15 cellular contexts compared by ENCODE assay signal in genomic region chr10:43218206-43218950, GRCh38. TPM values are rescaled to one million over a fixed set of nuclear protein-coding genes. Genes with fewer than 3 reads are reported as not detected.
DNase-seq lines count a peak whose midpoint lies in the region; ATAC-seq and TF ChIP-seq lines count a peak whose summit lies in the region.
"Had no signal": no experiment of that assay in that cellular context is flagged by ENCODE, and none has a peak within 500 bp of the region (broad histone marks: within the 10 kb centered on the region; RNA-seq: fewer than 3 reads in every experiment).

No MANE protein-coding gene starts in this region.

- peak overlapping the region; percentile 87 for H3K27ac Mint-ChIP-seq in neural progenitor cell

- H3K9me3 Mint-ChIP-seq in neural progenitor cell, result no peaks in the 10 kb centered on the region

- no peaks in the 10 kb centered on the region for H3K4me1 ChIP-seq in neural progenitor cell
- H3K4me1 ChIP-seq: adrenal gland had no signal

- DNase-seq in AG09309 (ENCODE audit: low read depth), result peak; percentile 76
- peak; percentile 11 for DNase-seq in NCI-H69 (lab: John Stamatoyannopoulos, UW)
- peak; percentile 39 for DNase-seq in epithelial cell of esophagus (ENCODE audit: low read depth)
- DNase-seq in neural progenitor cell (ENCODE audit: low spot score), result no peak
- DNase-seq in cerebellar nuclear complex (lab: John Stamatoyannopoulos, UW), result no peak
- DNase-seq in A172 (ENCODE audit: low spot score), result no peak
- DNase-seq: activated CD4-positive, alpha-beta T cell treated with anti-CD3 and anti-CD28 coated beads for 1 hour; AML-193; stimulated activated CD4-positive, alpha-beta T cell treated with anti-CD3 and anti-CD28 coated beads, Interleukin-1b, Interleukin-23, amount 100 ng/mL, for 48 hours; SW 1271 had no signal

- no peak overlapping the region for H3K4me3 ChIP-seq in AG09309 (ENCODE audit: control insufficient read depth, low read depth, low read length)
- no peak overlapping the region for H3K4me3 ChIP-seq in epithelial cell of esophagus (ENCODE audit: low read length)
- no peak overlapping the region for H3K4me3 ChIP-seq in neural progenitor cell
- H3K4me3 ChIP-seq: adrenal gland had no signal

- TF ChIP-seq CTCF in AG09309 (IDR thresholded peaks at IDR 0.05; ENCODE audit: control insufficient read depth, insufficient read depth, low read depth, low read length, missing control alignments) (no peak), epithelial cell of esophagus (IDR thresholded peaks at IDR 0.05; ENCODE audit: insufficient read depth, low read depth, low read length, missing control alignments) (no peak), neural progenitor cell (IDR thresholded peaks at IDR 0.05) (no peak)

- peaks cover 27% of the 10 kb centered on the region for H3K4me1 Mint-ChIP-seq in neural progenitor cell

- H3F3A ChIP-seq in neural progenitor cell (ENCODE audit: low read depth), result no peaks in the 10 kb centered on the region

- H3K9ac ChIP-seq in neural progenitor cell, result no peak overlapping the region

- no peaks in the 10 kb centered on the region for H3K27me3 ChIP-seq in neural progenitor cell
- H3K27me3 ChIP-seq: adrenal gland had no signal

- no peak overlapping the region for H3K4me2 ChIP-seq in neural progenitor cell

- no peak overlapping the region for H3K27ac ChIP-seq in neural progenitor cell
- H3K27ac ChIP-seq: adrenal gland, neutrophil had no signal

- ATAC-seq in HG03469 (IDR thresholded peaks at IDR 0.05; ENCODE audit: unreplicated experiment), result no peak
- no peak for ATAC-seq in HG03565 (IDR thresholded peaks at IDR 0.05; ENCODE audit: unreplicated experiment)
- ATAC-seq: left lobe of liver had no signal

- no peaks in the 10 kb centered on the region for H3K79me2 ChIP-seq in neural progenitor cell (ENCODE audit: low read depth)

- peaks cover 12% of the 10 kb centered on the region for H3K27me3 Mint-ChIP-seq in neural progenitor cell (ENCODE audit: insufficient read depth, low read depth)

- peak overlapping the region; percentile 26 for H2AFZ ChIP-seq in neural progenitor cell (replicated peaks)

- H4K20me1 ChIP-seq in neural progenitor cell (ENCODE audit: low read depth), result no peaks in the 10 kb centered on the region

- H3K36me3 Mint-ChIP-seq in neural progenitor cell, result no peaks in the 10 kb centered on the region

- H3K4me3 Mint-ChIP-seq in neural progenitor cell, result peak overlapping the region; percentile 33

- no peaks in the 10 kb centered on the region for H3K9me3 ChIP-seq in neural progenitor cell (ENCODE audit: low read depth)
- H3K9me3 ChIP-seq: adrenal gland, neutrophil had no signal

- H3K36me3 ChIP-seq in neural progenitor cell, result no peaks in the 10 kb centered on the region
- H3K36me3 ChIP-seq: adrenal gland, neutrophil had no signal

RNA-seq across cellular contexts. Expression of gene RASGEF1A, which starts 48.5 kb away (rescaled TPM):
- total RNA-seq in neural progenitor cell (ENCODE audit: low replicate concordance), result 3.5 and 6.5 TPM in 2 replicates
- total RNA-seq in A172 (2014; rRNA removed; shearing (Covaris generic)), result 0.69 TPM in 1 of 2 replicates, not detected in the other

Comparison
In these comparisons a context has a peak if more than half of its experiments do, and no peak if none do; other contexts are left out.
1. DNase-seq: peak in AG09309 (single experiment), NCI-H69 (single experiment) and epithelial cell of esophagus (single experiment); none in neural progenitor cell (single experiment), cerebellar nuclear complex (0 of 2) and A172 (single experiment).